In the genomic region with DNA sequence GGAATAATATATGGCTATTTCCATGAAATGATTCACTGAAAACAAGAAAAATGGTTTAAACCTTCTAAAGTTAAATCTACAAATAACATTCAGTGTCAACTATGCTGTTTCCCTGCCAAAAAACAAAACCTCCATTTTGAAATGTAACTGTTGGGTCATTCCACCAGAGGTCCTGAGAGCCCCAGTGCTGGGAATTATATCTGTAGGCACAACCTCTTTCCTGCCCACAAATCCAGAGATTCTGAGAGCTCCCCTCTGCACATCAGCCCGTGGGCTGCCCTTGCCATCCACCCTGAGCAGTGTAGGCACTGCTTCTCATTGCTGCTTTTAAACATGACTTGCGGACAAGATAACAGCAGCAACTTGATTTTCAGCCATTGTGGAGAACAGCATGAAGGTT, we compare ENCODE assay signal across 19 cellular contexts.
DNase-seq lines count a peak whose midpoint lies in the region; ATAC-seq and TF ChIP-seq lines count a peak whose summit lies in the region.
"Had no signal": no experiment of that assay in that cellular context is flagged by ENCODE, and none has a peak within 500 bp of the region (broad histone marks: within the 10 kb centered on the region; RNA-seq: fewer than 3 reads in every experiment).

No MANE protein-coding gene starts in this region.

- no peaks in the 10 kb centered on the region for H3K23me2 ChIP-seq in H9 (ENCODE audit: insufficient read length, low read depth, low read length, poor library complexity, severe bottlenecking)

- H2AFZ ChIP-seq in H9 (ENCODE audit: low read length) (no peak overlapping the region), neural progenitor cell (replicated peaks) (no peak overlapping the region)

- H3K79me1 ChIP-seq in H9 (ENCODE audit: insufficient read depth, low read depth, low read length, poor library complexity, severe bottlenecking), result no peaks in the 10 kb centered on the region

- peak; percentile 54; the same call in 2 of the 3 replicates for TF ChIP-seq CTCF in H9 (conservative IDR thresholded peaks at IDR 0.05)
- peak; percentile 23 for TF ChIP-seq CTCF in epithelial cell of proximal tubule (conservative IDR thresholded peaks at IDR 0.05; ENCODE audit: low read depth, low read length)
- TF ChIP-seq CTCF in neural progenitor cell (IDR thresholded peaks at IDR 0.05), result peak; percentile 38

- H3K79me2 ChIP-seq in H9 (ENCODE audit: insufficient read depth, low read length), result no peaks in the 10 kb centered on the region
- no peaks in the 10 kb centered on the region for H3K79me2 ChIP-seq in neural progenitor cell (ENCODE audit: low read depth)

- no peak overlapping the region for H4K8ac ChIP-seq in H9 (replicated peaks; ENCODE audit: insufficient read length, low read depth, low read length)

- no peaks in the 10 kb centered on the region for H3F3A ChIP-seq in neural progenitor cell (ENCODE audit: low read depth)

- H2BK120ac ChIP-seq in H9 (ENCODE audit: low read depth, low read length, poor library complexity, severe bottlenecking), result no peak overlapping the region

- no peaks in the 10 kb centered on the region for H3K4me1 Mint-ChIP-seq in activated CD8-positive, alpha-beta memory T cell treated with anti-CD3 and anti-CD28 coated beads, Interleukin-2, amount 10 ng/mL, durations not matched to agents 7 days and 5 days
- H3K4me1 Mint-ChIP-seq in H9, result no peaks in the 10 kb centered on the region
- H3K4me1 Mint-ChIP-seq in neural progenitor cell, result no peaks in the 10 kb centered on the region
- H3K4me1 Mint-ChIP-seq: CD4-positive, alpha-beta memory T cell had no signal

- no peak overlapping the region for H3K4me3 Mint-ChIP-seq in activated CD8-positive, alpha-beta memory T cell treated with anti-CD3 and anti-CD28 coated beads, Interleukin-2, amount 10 ng/mL, durations not matched to agents 7 days and 5 days
- H3K4me3 Mint-ChIP-seq in H9 (no peak overlapping the region), neural progenitor cell (no peak overlapping the region)
- H3K4me3 Mint-ChIP-seq: CD4-positive, alpha-beta memory T cell had no signal

- no peak overlapping the region for H3K27ac ChIP-seq in H9 (ENCODE audit: insufficient read length, low read depth, low read length)
- H3K27ac ChIP-seq in neural progenitor cell, result no peak overlapping the region
- H3K27ac ChIP-seq: RWPE1, SJCRH30 had no signal

- no peaks in the 10 kb centered on the region for H3K9me3 Mint-ChIP-seq in activated CD8-positive, alpha-beta memory T cell treated with anti-CD3 and anti-CD28 coated beads, Interleukin-2, amount 10 ng/mL, durations not matched to agents 7 days and 5 days (ENCODE audit: low read depth)
- no peaks in the 10 kb centered on the region for H3K9me3 Mint-ChIP-seq in H9
- no peaks in the 10 kb centered on the region for H3K9me3 Mint-ChIP-seq in neural progenitor cell
- H3K9me3 Mint-ChIP-seq: CD4-positive, alpha-beta memory T cell had no signal

- H3K18ac ChIP-seq in H9 (ENCODE audit: insufficient read length, low read depth, low read length), result no peak overlapping the region

- no peak overlapping the region for H3K4ac ChIP-seq in H9 (ENCODE audit: low read depth, low read length)

- H3K27me3 ChIP-seq in H9 (ENCODE audit: insufficient read depth, low read length) (no peaks in the 10 kb centered on the region), neural progenitor cell (no peaks in the 10 kb centered on the region)

- H2AK5ac ChIP-seq in H9 (ENCODE audit: insufficient read length, low read length), result no peak overlapping the region

- H3K36me3 Mint-ChIP-seq in activated CD8-positive, alpha-beta memory T cell treated with anti-CD3 and anti-CD28 coated beads, Interleukin-2, amount 10 ng/mL, durations not matched to agents 7 days and 5 days, result no peaks in the 10 kb centered on the region
- no peaks in the 10 kb centered on the region for H3K36me3 Mint-ChIP-seq in H9 (ENCODE audit: insufficient read depth in 1 of 3, low read depth in 3 of 3)
- no peaks in the 10 kb centered on the region for H3K36me3 Mint-ChIP-seq in neural progenitor cell
- H3K36me3 Mint-ChIP-seq: CD4-positive, alpha-beta memory T cell had no signal

- H3K14ac ChIP-seq in H9 (ENCODE audit: insufficient read depth, low read length), result no peak overlapping the region

- H3K4me1 ChIP-seq in H9 (ENCODE audit: insufficient read depth, low read length) (no peaks in the 10 kb centered on the region), neural progenitor cell (no peaks in the 10 kb centered on the region)
- H3K4me1 ChIP-seq: SJCRH30 had no signal

- H3K36me3 ChIP-seq in neural progenitor cell, result no peaks in the 10 kb centered on the region
- H3K36me3 ChIP-seq: SJCRH30 had no signal

- H3K4me2 ChIP-seq in H9 (ENCODE audit: insufficient read depth, insufficient read length, low read length), result no peak overlapping the region
- no peak overlapping the region for H3K4me2 ChIP-seq in neural progenitor cell

- H3T11ph ChIP-seq in H9 (ENCODE audit: low read length), result no peak overlapping the region

- H2BK15ac ChIP-seq in H9 (ENCODE audit: low read depth, low read length), result no peak overlapping the region

- no peak overlapping the region for H2BK12ac ChIP-seq in H9 (ENCODE audit: insufficient read length, low read depth, low read length)

- WGBS in H9 (ENCODE audit: extremely low coverage, insufficient read length, low lambda C conversion rate), result no CpG with 5 or more reads among the region's 2 CpGs

- H2BK5ac ChIP-seq in H9 (ENCODE audit: insufficient read length, low read length), result no peak overlapping the region

- H3K9ac ChIP-seq in H9 (ENCODE audit: extremely low read depth, insufficient read length, low read length) (no peak overlapping the region), neural progenitor cell (no peak overlapping the region)

- H3K4me3 ChIP-seq in epithelial cell of proximal tubule (ENCODE audit: low read depth, low read length) (no peak overlapping the region), neural progenitor cell (no peak overlapping the region)
- H3K4me3 ChIP-seq: K562, SJCRH30 had no signal

- no peak overlapping the region for H2BK20ac ChIP-seq in H9 (ENCODE audit: low read depth, low read length, poor library complexity, severe bottlenecking)

- H3K56ac ChIP-seq in H9 (ENCODE audit: insufficient read length, low read depth, low read length), result no peak overlapping the region

- DNase-seq in activated CD8-positive, alpha-beta memory T cell treated with anti-CD3 and anti-CD28 coated beads, Interleukin-2, amount 10 ng/mL, durations not matched to agents 7 days and 5 days, result peak; percentile 2
- no peak for DNase-seq in activated CD8-positive, alpha-beta memory T cell treated with anti-CD3 and anti-CD28 coated beads, Interleukin-2, amount 50 U/mL, for 4 hours
- no peak for DNase-seq in H9
- DNase-seq in epithelial cell of proximal tubule (ENCODE audit: low read depth), result no peak
- DNase-seq in neural progenitor cell (ENCODE audit: low spot score), result peak; percentile 25
- no peak for DNase-seq in KG1 (lab: John Stamatoyannopoulos, UW)
- DNase-seq: CD4-positive, alpha-beta memory T cell; DMS153; GDM1; NCI-H1105; NCI-H1694 treated with DMSO at 0.1 percent for 48 hours; NCI-H2107; NCI-H510A; NCI-H748 treated with DMSO at 0.1 percent for 48 hours; SJCRH30 had no signal

- H3K9me3 ChIP-seq in H9 (ENCODE audit: control insufficient read depth, low read depth, low read length), result no peaks in the 10 kb centered on the region
- no peaks in the 10 kb centered on the region for H3K9me3 ChIP-seq in neural progenitor cell (ENCODE audit: low read depth)

- H3K27ac Mint-ChIP-seq in activated CD8-positive, alpha-beta memory T cell treated with anti-CD3 and anti-CD28 coated beads, Interleukin-2, amount 10 ng/mL, durations not matched to agents 7 days and 5 days, result no peak overlapping the region
- H3K27ac Mint-ChIP-seq in H9, result no peak overlapping the region
- H3K27ac Mint-ChIP-seq in neural progenitor cell, result no peak overlapping the region
- H3K27ac Mint-ChIP-seq: CD4-positive, alpha-beta memory T cell had no signal

- no peak overlapping the region for H3K23ac ChIP-seq in H9 (ENCODE audit: insufficient read length, low read depth, low read length)

- ATAC-seq in activated CD8-positive, alpha-beta memory T cell treated with anti-CD3 and anti-CD28 coated beads, Interleukin-2, amount 10 ng/mL, durations not matched to agents 7 days and 5 days, result no peak
- ATAC-seq in GM21390 (IDR thresholded peaks at IDR 0.05; ENCODE audit: unreplicated experiment), result no peak
- ATAC-seq in HG02588 (IDR thresholded peaks at IDR 0.05; ENCODE audit: unreplicated experiment), result no peak
- ATAC-seq: K562 had no signal

- no peak overlapping the region for H4K91ac ChIP-seq in H9 (ENCODE audit: insufficient read length, low read depth, low read length)

- no peak overlapping the region for H4K5ac ChIP-seq in H9 (ENCODE audit: insufficient read length, low read depth, low read length)

- H4K20me1 ChIP-seq in H9 (ENCODE audit: control insufficient read depth, insufficient read depth, insufficient read length) (no peaks in the 10 kb centered on the region), neural progenitor cell (ENCODE audit: low read depth) (no peaks in the 10 kb centered on the region)

- CTCF ChIA-PET in activated CD8-positive, alpha-beta memory T cell treated with anti-CD3 and anti-CD28 coated beads, Interleukin-2, amount 10 ng/mL, durations not matched to agents 7 days and 5 days (lab: Charles Lee), result no interaction called here

- H3K27me3 Mint-ChIP-seq in activated CD8-positive, alpha-beta memory T cell treated with anti-CD3 and anti-CD28 coated beads, Interleukin-2, amount 10 ng/mL, durations not matched to agents 7 days and 5 days, result no peaks in the 10 kb centered on the region
- H3K27me3 Mint-ChIP-seq in H9 (ENCODE audit: low read depth), result no peaks in the 10 kb centered on the region
- no peaks in the 10 kb centered on the region for H3K27me3 Mint-ChIP-seq in neural progenitor cell (ENCODE audit: insufficient read depth, low read depth)
- H3K27me3 Mint-ChIP-seq: CD4-positive, alpha-beta memory T cell had no signal

Comparison
In these comparisons a context has a peak if more than half of its experiments do, and no peak if none do; other contexts are left out.
1. DNase-seq: peak in activated CD8-positive, alpha-beta memory T cell treated with anti-CD3 and anti-CD28 coated beads, Interleukin-2, amount 10 ng/mL, durations not matched to agents 7 days and 5 days (single experiment) and neural progenitor cell (single experiment); none in activated CD8-positive, alpha-beta memory T cell treated with anti-CD3 and anti-CD28 coated beads, Interleukin-2, amount 50 U/mL, for 4 hours (single experiment), H9 (single experiment), epithelial cell of proximal tubule (single experiment) and KG1 (single experiment).
2. Peak in every context shown above with its lines, with median percentiles within 50 percentile points of each other: CTCF ChIP-seq.